8 cellular contexts compared by ENCODE assay signal in genomic region chr1:32215629-32216505, GRCh38. TPM values are rescaled to one million over a fixed set of nuclear protein-coding genes. Genes with fewer than 3 reads are reported as not detected.
DNase-seq lines count a peak whose midpoint lies in the region; ATAC-seq and TF ChIP-seq lines count a peak whose summit lies in the region.

No MANE protein-coding gene starts in this region.

- CTCF ChIA-PET in BJ (lab: Yijun Ruan, JAX): interaction anchor here (0.6 to 4.0 kb wide), 42 partner anchors 8 to 198 kb away, joined by 3 to 35 read pairs (median 5); partner anchors contain the start of genes BSDC1, CCDC28B, FAM167B and HDAC1

- no peaks in the 10 kb centered on the region for H3K9me3 ChIP-seq in HAP-1

- ATAC-seq in HG03565 (IDR thresholded peaks at IDR 0.05; ENCODE audit: unreplicated experiment): no peak

- H3K4me3 ChIP-seq in BJ (ENCODE audit: low read depth, low read length): no peak overlapping the region
- no peak overlapping the region for H3K4me3 ChIP-seq in HAP-1

- H3K27ac Mint-ChIP-seq in activated CD4-positive, alpha-beta T cell treated with anti-CD3 and anti-CD28 coated beads, Interleukin-2, amount 10 ng/mL, durations not matched to agents 24 days and 14 days: peak overlapping the region; percentile 49

- TF ChIP-seq CTCF in BJ (IDR thresholded peaks at IDR 0.05; ENCODE audit: insufficient read depth, low read depth, low read length): peak; percentile 90

- no peaks in the 10 kb centered on the region for H3K27me3 Mint-ChIP-seq in activated CD4-positive, alpha-beta T cell treated with anti-CD3 and anti-CD28 coated beads, Interleukin-2, amount 10 ng/mL, durations not matched to agents 24 days and 14 days

- H3K4me1 ChIP-seq in HAP-1: no peaks in the 10 kb centered on the region

- intact Hi-C loops in activated CD4-positive, alpha-beta T cell treated with anti-CD3 and anti-CD28 coated beads, Interleukin-2, amount 10 ng/mL, durations not matched to agents 24 days and 14 days (cut with micrococcal nuclease): loop anchor here (1.0 to 2.0 kb wide), 2 partner anchors 156 to 199 kb away; no protein-coding TSS in a partner anchor

- no peaks in the 10 kb centered on the region for H3K9me3 Mint-ChIP-seq in activated CD4-positive, alpha-beta T cell treated with anti-CD3 and anti-CD28 coated beads, Interleukin-2, amount 10 ng/mL, durations not matched to agents 24 days and 14 days

- no peak overlapping the region for H3K4me3 Mint-ChIP-seq in activated CD4-positive, alpha-beta T cell treated with anti-CD3 and anti-CD28 coated beads, Interleukin-2, amount 10 ng/mL, durations not matched to agents 24 days and 14 days

- H3K36me3 ChIP-seq in BJ (ENCODE audit: control insufficient read depth, insufficient read depth, low read length) (peaks cover 21% of the 10 kb centered on the region), HAP-1 (replicated peaks) (peaks cover 25% of the 10 kb centered on the region)

- H3K27me3 ChIP-seq in BJ (ENCODE audit: control insufficient read depth, insufficient read depth, low read length): no peaks in the 10 kb centered on the region
- no peaks in the 10 kb centered on the region for H3K27me3 ChIP-seq in HAP-1 (ENCODE audit: low read depth)

- H3K4me1 Mint-ChIP-seq in activated CD4-positive, alpha-beta T cell treated with anti-CD3 and anti-CD28 coated beads, Interleukin-2, amount 10 ng/mL, durations not matched to agents 24 days and 14 days: peaks cover 19% of the 10 kb centered on the region

- peaks cover 4% of the 10 kb centered on the region for H3K36me3 Mint-ChIP-seq in activated CD4-positive, alpha-beta T cell treated with anti-CD3 and anti-CD28 coated beads, Interleukin-2, amount 10 ng/mL, durations not matched to agents 24 days and 14 days (ENCODE audit: low read depth)

- no peak for DNase-seq in BJ (ENCODE audit: low read depth)
- peak; percentile 44 to 75 for DNase-seq in HAP-1 (ENCODE audit: low spot score in 2 of 2)
- DNase-seq in NCI-H510A (lab: John Stamatoyannopoulos, UW): peak; percentile 62
- DNase-seq in activated CD4-positive, alpha-beta T cell treated with anti-CD3 and anti-CD28 coated beads, Interleukin-2, amount 10 ng/mL, durations not matched to agents 24 days and 14 days: peak; percentile 90
- DNase-seq in dermis microvascular lymphatic vessel endothelial cell (ENCODE audit: low read depth in 2 of 2): peak; percentile 55 to 77
- DNase-seq in medulla oblongata (ENCODE audit: extremely low spot score): peak; percentile 82
- peak; percentile 23 to 34 for DNase-seq in stimulated activated CD8-positive, alpha-beta memory T cell treated with anti-CD3 and anti-CD28 coated beads, Interleukin-7, amount 100 ng/mL, for 4 hours (ENCODE audit: low read depth in 2 of 2)

- in situ Hi-C loops in HAP-1 (cut with MboI; ENCODE audit: low sequenced_read_pairs): no loop called here

- POLR2A ChIA-PET in BJ (lab: Charles Lee): interaction anchor here (0.5 to 0.8 kb wide), 4 partner anchors 20 to 120 kb away, joined by 3 to 17 read pairs (median 6); partner anchors contain the start of gene MARCKSL1

RNA-seq across cellular contexts. Expression of gene TMEM234, which starts 6.3 kb away (rescaled TPM):
- 29.4 and 37.8 TPM in 2 replicates for polyA plus RNA-seq in BJ (2011; rRNA removed)
- polyA minus RNA-seq in BJ (2011; rRNA and poly(A)+ RNA removed): 28.5 and 31.8 TPM in 2 replicates
- 10.6 and 10.9 TPM in 2 replicates for total RNA-seq in activated CD4-positive, alpha-beta T cell treated with anti-CD3 and anti-CD28 coated beads, Interleukin-2, amount 10 ng/mL, durations not matched to agents 24 days and 14 days
- total RNA-seq in dermis microvascular lymphatic vessel endothelial cell: 8.5 and 11.8 TPM in 2 replicates

RNA-seq across cellular contexts. Expression of gene EIF3I, which starts 6.3 kb away (rescaled TPM):
- polyA plus RNA-seq in BJ (2011; rRNA removed): 412 and 478 TPM in 2 replicates
- 254 and 354 TPM in 2 replicates for polyA minus RNA-seq in BJ (2011; rRNA and poly(A)+ RNA removed)
- total RNA-seq in activated CD4-positive, alpha-beta T cell treated with anti-CD3 and anti-CD28 coated beads, Interleukin-2, amount 10 ng/mL, durations not matched to agents 24 days and 14 days: 304 and 341 TPM in 2 replicates
- 284 and 321 TPM in 2 replicates for total RNA-seq in dermis microvascular lymphatic vessel endothelial cell

RNA-seq across cellular contexts. Expression of gene DCDC2B, which starts 7.0 kb away (rescaled TPM):
- not detected in 2 replicates for polyA plus RNA-seq in BJ (2011; rRNA removed)
- polyA minus RNA-seq in BJ (2011; rRNA and poly(A)+ RNA removed): not detected in 2 replicates
- 0.12 TPM in 1 of 2 replicates, not detected in the other for total RNA-seq in activated CD4-positive, alpha-beta T cell treated with anti-CD3 and anti-CD28 coated beads, Interleukin-2, amount 10 ng/mL, durations not matched to agents 24 days and 14 days
- total RNA-seq in dermis microvascular lymphatic vessel endothelial cell: not detected in 2 replicates

RNA-seq across cellular contexts. Expression of gene IQCC, which starts 10.4 kb away (rescaled TPM):
- 1.4 and 2.1 TPM in 2 replicates for polyA plus RNA-seq in BJ (2011; rRNA removed)
- polyA minus RNA-seq in BJ (2011; rRNA and poly(A)+ RNA removed): 0.62 and 1.0 TPM in 2 replicates
- 6.1 and 6.4 TPM in 2 replicates for total RNA-seq in activated CD4-positive, alpha-beta T cell treated with anti-CD3 and anti-CD28 coated beads, Interleukin-2, amount 10 ng/mL, durations not matched to agents 24 days and 14 days
- total RNA-seq in dermis microvascular lymphatic vessel endothelial cell: 0.90 and 1.0 TPM in 2 replicates

RNA-seq across cellular contexts. Expression of gene CCDC28B, which starts 15.5 kb away (rescaled TPM):
- 11.5 and 13.9 TPM in 2 replicates for polyA plus RNA-seq in BJ (2011; rRNA removed)
- polyA minus RNA-seq in BJ (2011; rRNA and poly(A)+ RNA removed): 2.0 and 4.2 TPM in 2 replicates
- 37.1 and 38.1 TPM in 2 replicates for total RNA-seq in activated CD4-positive, alpha-beta T cell treated with anti-CD3 and anti-CD28 coated beads, Interleukin-2, amount 10 ng/mL, durations not matched to agents 24 days and 14 days
- total RNA-seq in dermis microvascular lymphatic vessel endothelial cell: 16.1 and 24.4 TPM in 2 replicates
